ENCODE assay signal across 8 cellular contexts in the genomic region with DNA sequence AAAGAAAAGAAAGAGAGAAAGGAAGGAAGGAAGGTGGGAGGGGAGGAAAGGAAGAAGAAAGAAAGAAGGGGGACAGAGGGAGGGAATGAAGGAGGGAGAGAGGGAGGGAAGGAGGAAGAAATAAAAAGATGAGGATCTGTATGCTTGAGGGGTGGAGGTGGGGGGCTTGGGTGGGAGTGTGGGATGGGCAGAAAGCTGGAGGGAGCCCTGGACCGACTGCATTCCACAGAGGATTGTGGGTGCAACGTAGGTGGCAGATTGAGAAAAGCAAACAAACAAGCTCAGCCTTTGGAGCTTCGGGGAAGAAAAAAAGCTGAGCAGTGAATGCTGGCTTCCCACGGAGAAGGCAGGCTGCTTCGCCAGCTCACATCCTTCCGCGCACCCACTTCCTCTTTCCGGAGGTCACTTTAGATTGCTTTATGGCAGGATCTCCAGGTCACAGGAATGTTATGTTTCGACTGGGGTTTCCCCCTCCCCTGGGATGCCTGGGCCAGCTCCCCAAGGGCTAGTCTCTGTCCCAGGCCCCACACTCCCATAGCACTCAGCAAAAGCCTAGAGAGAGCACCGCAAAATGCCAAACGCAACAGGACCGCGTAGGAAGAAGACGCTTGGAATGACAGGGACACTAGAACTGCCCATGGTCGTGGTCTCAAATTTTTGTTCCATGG. TPM values are rescaled to one million over a fixed set of nuclear protein-coding genes. Genes with fewer than 3 reads are reported as not detected.
A peak's percentile ranks its signal among the peaks of the same experiment; 100 is the strongest.
DNase-seq lines count a peak whose midpoint lies in the region; ATAC-seq and TF ChIP-seq lines count a peak whose summit lies in the region.

No MANE protein-coding gene starts in this region.

- TF ChIP-seq CTCF in endodermal cell (conservative IDR thresholded peaks at IDR 0.05) (no peak), transverse colon (IDR thresholded peaks at IDR 0.05) (no peak)

- H3K27me3 ChIP-seq in endodermal cell (ENCODE audit: control insufficient read depth, insufficient read depth, low read length, poor library complexity, severe bottlenecking) (no peaks in the 10 kb centered on the region), mesendoderm (ENCODE audit: insufficient read depth, low read length, poor library complexity) (no peaks in the 10 kb centered on the region), transverse colon (no peaks in the 10 kb centered on the region)

- no peak overlapping the region for H3K4ac ChIP-seq in mesendoderm (ENCODE audit: low read depth, low read length)

- H2AK5ac ChIP-seq in mesendoderm (ENCODE audit: low read length) = no peak overlapping the region

- H3K9ac ChIP-seq in endodermal cell (ENCODE audit: extremely low read depth, low read length, poor library complexity, severe bottlenecking) (peak overlapping the region; percentile 33), mesendoderm (ENCODE audit: low read length) (peak overlapping the region; percentile 46)

- H3K27ac ChIP-seq in endodermal cell (ENCODE audit: low read depth, low read length) (peak overlapping the region; percentile 34), mesendoderm (ENCODE audit: low read depth, low read length) (peak overlapping the region; percentile 71), transverse colon (peak overlapping the region in 3 of 4 donors; percentile 27 to 49 (median 38))

- TF ChIP-seq EP300 in transverse colon (IDR thresholded peaks at IDR 0.05; ENCODE audit: low read depth) = no peak

- H4K5ac ChIP-seq in mesendoderm (ENCODE audit: low read length) = no peak overlapping the region

- peak overlapping the region; percentile 78 for H4K8ac ChIP-seq in mesendoderm (ENCODE audit: low read depth, low read length)

- H3K4me1 ChIP-seq in endodermal cell (ENCODE audit: control insufficient read depth, insufficient read depth, low read length) (peaks cover 2% of the 10 kb centered on the region), mesendoderm (ENCODE audit: control insufficient read depth, low read depth, low read length) (no peaks in the 10 kb centered on the region), transverse colon (peaks cover 0 to 12% (median 5%) of the 10 kb centered on the region in 4 donors)

- intact Hi-C loops in transverse colon (cut with DNase I; ENCODE audit: low total_unique reads) = no loop called here

- H3K36me3 ChIP-seq in endodermal cell (ENCODE audit: control insufficient read depth, insufficient read depth, low read length) = no peaks in the 10 kb centered on the region
- no peaks in the 10 kb centered on the region for H3K36me3 ChIP-seq in mesendoderm (ENCODE audit: control insufficient read depth, insufficient read depth, low read length)
- H3K36me3 ChIP-seq in transverse colon = no peaks in the 10 kb centered on the region

- in situ Hi-C loops in transverse colon (cut with MboI; ENCODE audit: low pct_ligation_motif_present in 1 of 4, low pct_unique_long_range_greater_than_20kb in 1 of 4, low sequenced_read_pairs in 3 of 4) = no loop called here

- H3K79me1 ChIP-seq in mesendoderm (ENCODE audit: low read length) = no peaks in the 10 kb centered on the region

- no peak overlapping the region for H2BK15ac ChIP-seq in mesendoderm (replicated peaks; ENCODE audit: low read depth)

- H3K56ac ChIP-seq in mesendoderm (ENCODE audit: low read length) = peak overlapping the region; percentile 19

- H3K23ac ChIP-seq in mesendoderm (ENCODE audit: low read length) = no peak overlapping the region

- peaks cover 22% of the 10 kb centered on the region for H3K4me1 Mint-ChIP-seq in endodermal cell

- no peak for TF ChIP-seq POLR2A in transverse colon (IDR thresholded peaks at IDR 0.05)

- no peaks in the 10 kb centered on the region for H3K27me3 Mint-ChIP-seq in endodermal cell (ENCODE audit: insufficient read depth)

- no peak overlapping the region for H2BK5ac ChIP-seq in mesendoderm (ENCODE audit: low read length)

- H3K4me3 Mint-ChIP-seq in endodermal cell = peak overlapping the region; percentile 46

- DNase-seq in AG20443 (ENCODE audit: low spot score) (peak; percentile 70), H4 (ENCODE audit: low spot score) (peak; percentile 87), endodermal cell (peak; percentile 89), mesendoderm (peak; percentile 91), transverse colon (peak; percentile 63), DMS153 treated with DMSO at 0.1 percent for 48 hours (lab: John Stamatoyannopoulos, UW; ENCODE audit: unreplicated experiment) (no peak)

- peak overlapping the region; percentile 97 for H3K27ac Mint-ChIP-seq in endodermal cell

- H3K18ac ChIP-seq in mesendoderm (ENCODE audit: low read length) = peak overlapping the region; percentile 87

- no peaks in the 10 kb centered on the region for H3K36me3 Mint-ChIP-seq in endodermal cell (ENCODE audit: low read depth)

- peak overlapping the region; percentile 43 for H3K4me2 ChIP-seq in mesendoderm (ENCODE audit: low read length)

- no peaks in the 10 kb centered on the region for H3K79me2 ChIP-seq in mesendoderm (ENCODE audit: control insufficient read depth, insufficient read depth, low read length)

- H2BK120ac ChIP-seq in mesendoderm (ENCODE audit: low read depth, low read length) = no peak overlapping the region

- H3K4me3 ChIP-seq in endodermal cell (ENCODE audit: low read length) (peak overlapping the region; percentile 48), mesendoderm (ENCODE audit: low read length) (no peak overlapping the region), transverse colon (peak overlapping the region in 3 of 4 donors; percentile 3 to 32 (median 12))

- no peaks in the 10 kb centered on the region for H3K9me3 Mint-ChIP-seq in endodermal cell

- peak; percentile 33 for ATAC-seq in SK-N-SH treated with all-trans-retinoic acid at 6 μM for 48 hours
- no peak for ATAC-seq in HG03108 (IDR thresholded peaks at IDR 0.05; ENCODE audit: unreplicated experiment)

- H3K9me3 ChIP-seq in endodermal cell (ENCODE audit: control insufficient read depth, low read length) (no peaks in the 10 kb centered on the region), transverse colon (no peaks in the 10 kb centered on the region)

- 33 to 37% methylated on average over 6 to 15 of the region's 15 CpGs for WGBS in endodermal cell (ENCODE audit: insufficient coverage in 1 of 2, insufficient read length in 1 of 2), 2 experiments
- WGBS in mesendoderm (ENCODE audit: extremely low coverage, insufficient coverage, low lambda C conversion rate) = no CpG with 5 or more reads among the region's 15 CpGs
- whole genome bisulfite sequencing in transverse colon (ENCODE audit: low coverage in 1 of 2), 2 donors = 13 to 29% methylated on average over 7 to 15 of the region's 15 CpGs

TF ChIP-seq in SK-N-SH treated with all-trans-retinoic acid at 6 μM for 48 hours, 23 proteins besides CTCF, POLR2A, EP300 and RAD21 (continues in another document):
- TF ChIP-seq ZC3H10 (CRISPR knock-in tag; IDR thresholded peaks at IDR 0.05) = no peak
- TF ChIP-seq ISL1 (CRISPR knock-in tag; IDR thresholded peaks at IDR 0.05) = no peak
- TF ChIP-seq TCF4 (CRISPR knock-in tag; IDR thresholded peaks at IDR 0.05; ENCODE audit: borderline replicate concordance) = no peak
- TF ChIP-seq GLIS3 (CRISPR knock-in tag; IDR thresholded peaks at IDR 0.05) = no peak
- TF ChIP-seq ZNF565 (CRISPR knock-in tag; conservative IDR thresholded peaks at IDR 0.05; ENCODE audit: low read depth) = no peak
- TF ChIP-seq TOX (CRISPR knock-in tag; IDR thresholded peaks at IDR 0.05; ENCODE audit: borderline replicate concordance) = no peak
- TF ChIP-seq ZFP3 (CRISPR knock-in tag; IDR thresholded peaks at IDR 0.05) = no peak
- TF ChIP-seq ZNF70 (CRISPR knock-in tag; IDR thresholded peaks at IDR 0.05) = no peak
- TF ChIP-seq ESRRG (CRISPR knock-in tag; IDR thresholded peaks at IDR 0.05) = no peak
- TF ChIP-seq PPARA (CRISPR knock-in tag; IDR thresholded peaks at IDR 0.05; ENCODE audit: borderline replicate concordance) = no peak
- TF ChIP-seq RARB (CRISPR knock-in tag; IDR thresholded peaks at IDR 0.05) = no peak
- no peak for TF ChIP-seq OSR1 (CRISPR knock-in tag; IDR thresholded peaks at IDR 0.05)
- TF ChIP-seq BACH2 (CRISPR knock-in tag; IDR thresholded peaks at IDR 0.05; ENCODE audit: borderline replicate concordance) = no peak
- TF ChIP-seq, protein P1, sequence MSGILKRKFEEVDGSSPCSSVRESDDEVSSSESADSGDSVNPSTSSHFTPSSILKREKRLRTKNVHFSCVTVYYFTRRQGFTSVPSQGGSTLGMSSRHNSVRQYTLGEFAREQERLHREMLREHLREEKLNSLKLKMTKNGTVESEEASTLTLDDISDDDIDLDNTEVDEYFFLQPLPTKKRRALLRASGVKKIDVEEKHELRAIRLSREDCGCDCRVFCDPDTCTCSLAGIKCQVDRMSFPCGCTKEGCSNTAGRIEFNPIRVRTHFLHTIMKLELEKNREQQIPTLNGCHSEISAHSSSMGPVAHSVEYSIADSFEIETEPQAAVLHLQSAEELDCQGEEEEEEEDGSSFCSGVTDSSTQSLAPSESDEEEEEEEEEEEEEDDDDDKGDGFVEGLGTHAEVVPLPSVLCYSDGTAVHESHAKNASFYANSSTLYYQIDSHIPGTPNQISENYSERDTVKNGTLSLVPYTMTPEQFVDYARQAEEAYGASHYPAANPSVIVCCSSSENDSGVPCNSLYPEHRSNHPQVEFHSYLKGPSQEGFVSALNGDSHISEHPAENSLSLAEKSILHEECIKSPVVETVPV (CRISPR knock-in tag; IDR thresholded peaks at IDR 0.05) = no peak
- TF ChIP-seq SNAI2 (CRISPR knock-in tag; IDR thresholded peaks at IDR 0.05) = no peak
- TF ChIP-seq, protein P2, sequence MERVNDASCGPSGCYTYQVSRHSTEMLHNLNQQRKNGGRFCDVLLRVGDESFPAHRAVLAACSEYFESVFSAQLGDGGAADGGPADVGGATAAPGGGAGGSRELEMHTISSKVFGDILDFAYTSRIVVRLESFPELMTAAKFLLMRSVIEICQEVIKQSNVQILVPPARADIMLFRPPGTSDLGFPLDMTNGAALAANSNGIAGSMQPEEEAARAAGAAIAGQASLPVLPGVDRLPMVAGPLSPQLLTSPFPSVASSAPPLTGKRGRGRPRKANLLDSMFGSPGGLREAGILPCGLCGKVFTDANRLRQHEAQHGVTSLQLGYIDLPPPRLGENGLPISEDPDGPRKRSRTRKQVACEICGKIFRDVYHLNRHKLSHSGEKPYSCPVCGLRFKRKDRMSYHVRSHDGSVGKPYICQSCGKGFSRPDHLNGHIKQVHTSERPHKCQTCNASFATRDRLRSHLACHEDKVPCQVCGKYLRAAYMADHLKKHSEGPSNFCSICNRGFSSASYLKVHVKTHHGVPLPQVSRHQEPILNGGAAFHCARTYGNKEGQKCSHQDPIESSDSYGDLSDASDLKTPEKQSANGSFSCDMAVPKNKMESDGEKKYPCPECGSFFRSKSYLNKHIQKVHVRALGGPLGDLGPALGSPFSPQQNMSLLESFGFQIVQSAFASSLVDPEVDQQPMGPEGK (CRISPR knock-in tag; IDR thresholded peaks at IDR 0.05; ENCODE audit: borderline replicate concordance) = no peak

RNA-seq across cellular contexts. Expression of a gene that starts 20.7 kb away (rescaled TPM):
- 70.1 and 81.9 TPM in 2 replicates for total RNA-seq in H4 (2014; rRNA removed; shearing (Covaris generic))
- total RNA-seq in endodermal cell (10 to 100 TPM; 11.4 to 15.0 TPM), transverse colon (10 to 100 TPM; 38.2 to 88.1 (median 59.3) TPM)
- 18.1 TPM for polyA plus RNA-seq in endodermal cell (2013, experiment 1 of 2)
- 13.2 TPM for polyA plus RNA-seq in endodermal cell (2013, experiment 2 of 2)
- 7.7 TPM for polyA plus RNA-seq in mesendoderm (2013, experiment 1 of 2)
- polyA plus RNA-seq in mesendoderm (2013, experiment 2 of 2) = 7.9 TPM
